In the genomic region with DNA sequence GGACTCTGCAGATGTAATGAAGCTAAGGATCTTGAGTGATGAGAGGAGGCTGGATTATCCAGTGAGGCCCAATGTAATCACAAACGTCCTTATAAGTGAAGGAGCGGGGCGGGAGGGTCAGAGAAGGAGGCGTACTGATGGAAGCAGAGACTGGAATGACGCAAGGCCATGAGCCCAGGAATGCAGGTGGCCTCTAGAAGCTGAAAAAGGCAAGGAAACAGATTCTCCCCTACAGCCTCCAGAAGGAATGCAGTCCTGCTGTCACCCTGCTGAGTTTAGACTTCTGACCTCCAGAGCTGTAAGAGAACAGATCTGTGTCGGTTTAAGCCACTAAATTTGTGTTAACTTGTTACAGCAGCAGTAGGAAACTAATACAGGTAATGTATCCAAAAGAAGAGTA, we compare ENCODE assay signal across 2 cellular contexts.
A peak's percentile ranks its signal among the peaks of the same experiment; 100 is the strongest.
TF ChIP-seq lines count a peak whose summit lies in the region.

No MANE protein-coding gene starts in this region.

TF ChIP-seq in HepG2, 621 proteins besides CTCF, POLR2A, EP300 and RAD21 (continued from another document):
- TF ChIP-seq, protein P1, sequence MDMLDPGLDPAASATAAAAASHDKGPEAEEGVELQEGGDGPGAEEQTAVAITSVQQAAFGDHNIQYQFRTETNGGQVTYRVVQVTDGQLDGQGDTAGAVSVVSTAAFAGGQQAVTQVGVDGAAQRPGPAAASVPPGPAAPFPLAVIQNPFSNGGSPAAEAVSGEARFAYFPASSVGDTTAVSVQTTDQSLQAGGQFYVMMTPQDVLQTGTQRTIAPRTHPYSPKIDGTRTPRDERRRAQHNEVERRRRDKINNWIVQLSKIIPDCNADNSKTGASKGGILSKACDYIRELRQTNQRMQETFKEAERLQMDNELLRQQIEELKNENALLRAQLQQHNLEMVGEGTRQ (IDR thresholded peaks at IDR 0.05; ENCODE audit: low read depth, low read length), result no peak
- TF ChIP-seq, protein P1 (CRISPR knock-in tag; IDR thresholded peaks at IDR 0.05; ENCODE audit: borderline replicate concordance), result no peak
- no peak for TF ChIP-seq TBX3 (IDR thresholded peaks at IDR 0.05; ENCODE audit: borderline replicate concordance)

TF ChIP-seq in WTC11, 78 proteins besides CTCF, POLR2A, EP300 and RAD21:
- TF ChIP-seq, protein P2, sequence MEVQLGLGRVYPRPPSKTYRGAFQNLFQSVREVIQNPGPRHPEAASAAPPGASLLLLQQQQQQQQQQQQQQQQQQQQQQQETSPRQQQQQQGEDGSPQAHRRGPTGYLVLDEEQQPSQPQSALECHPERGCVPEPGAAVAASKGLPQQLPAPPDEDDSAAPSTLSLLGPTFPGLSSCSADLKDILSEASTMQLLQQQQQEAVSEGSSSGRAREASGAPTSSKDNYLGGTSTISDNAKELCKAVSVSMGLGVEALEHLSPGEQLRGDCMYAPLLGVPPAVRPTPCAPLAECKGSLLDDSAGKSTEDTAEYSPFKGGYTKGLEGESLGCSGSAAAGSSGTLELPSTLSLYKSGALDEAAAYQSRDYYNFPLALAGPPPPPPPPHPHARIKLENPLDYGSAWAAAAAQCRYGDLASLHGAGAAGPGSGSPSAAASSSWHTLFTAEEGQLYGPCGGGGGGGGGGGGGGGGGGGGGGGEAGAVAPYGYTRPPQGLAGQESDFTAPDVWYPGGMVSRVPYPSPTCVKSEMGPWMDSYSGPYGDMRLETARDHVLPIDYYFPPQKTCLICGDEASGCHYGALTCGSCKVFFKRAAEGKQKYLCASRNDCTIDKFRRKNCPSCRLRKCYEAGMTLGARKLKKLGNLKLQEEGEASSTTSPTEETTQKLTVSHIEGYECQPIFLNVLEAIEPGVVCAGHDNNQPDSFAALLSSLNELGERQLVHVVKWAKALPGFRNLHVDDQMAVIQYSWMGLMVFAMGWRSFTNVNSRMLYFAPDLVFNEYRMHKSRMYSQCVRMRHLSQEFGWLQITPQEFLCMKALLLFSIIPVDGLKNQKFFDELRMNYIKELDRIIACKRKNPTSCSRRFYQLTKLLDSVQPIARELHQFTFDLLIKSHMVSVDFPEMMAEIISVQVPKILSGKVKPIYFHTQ (CRISPR knock-in tag; IDR thresholded peaks at IDR 0.05), result no peak
- 0 out of 2 replicates have a peak, but pooled peaks have one; percentile 24 for TF ChIP-seq TEAD1 (CRISPR knock-in tag; IDR thresholded peaks at IDR 0.05)
- TF ChIP-seq, protein P3, sequence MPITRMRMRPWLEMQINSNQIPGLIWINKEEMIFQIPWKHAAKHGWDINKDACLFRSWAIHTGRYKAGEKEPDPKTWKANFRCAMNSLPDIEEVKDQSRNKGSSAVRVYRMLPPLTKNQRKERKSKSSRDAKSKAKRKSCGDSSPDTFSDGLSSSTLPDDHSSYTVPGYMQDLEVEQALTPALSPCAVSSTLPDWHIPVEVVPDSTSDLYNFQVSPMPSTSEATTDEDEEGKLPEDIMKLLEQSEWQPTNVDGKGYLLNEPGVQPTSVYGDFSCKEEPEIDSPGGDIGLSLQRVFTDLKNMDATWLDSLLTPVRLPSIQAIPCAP (CRISPR knock-in tag; IDR thresholded peaks at IDR 0.05), result no peak
